8 cellular contexts compared by ENCODE assay signal in the genomic region with DNA sequence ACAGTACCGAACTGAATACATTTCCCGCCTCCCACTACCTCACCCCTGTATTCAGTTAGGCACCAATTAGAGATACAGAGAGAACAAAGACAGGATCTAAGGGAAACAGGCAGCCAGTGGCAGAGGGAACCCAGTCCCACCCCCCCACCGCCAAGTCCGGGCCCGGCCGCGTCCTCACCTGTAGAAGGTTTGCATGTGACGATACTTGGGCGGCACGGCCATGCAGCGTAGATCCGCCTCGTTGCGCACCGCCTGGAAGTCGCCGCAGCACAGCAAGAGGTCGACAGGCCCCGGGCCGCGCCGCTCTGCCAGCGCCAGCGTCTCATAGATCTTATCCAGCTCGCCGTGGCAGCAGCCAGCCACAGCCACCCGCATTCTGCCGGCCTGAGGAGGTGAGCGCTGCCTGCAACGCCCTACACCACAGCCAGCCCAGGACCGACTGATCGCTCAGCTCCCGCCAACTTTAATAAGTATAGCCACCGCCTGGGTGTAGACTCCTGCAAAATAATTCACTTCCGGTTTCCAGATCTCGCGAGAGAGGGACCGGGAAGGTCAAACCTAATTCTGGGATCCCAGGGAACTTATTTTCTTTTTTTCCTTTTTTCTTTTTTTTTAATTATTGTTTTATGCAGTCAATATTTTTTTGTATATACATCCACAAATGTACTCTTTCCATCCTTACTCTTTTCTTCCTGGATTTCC. TPM values are rescaled to one million over a fixed set of nuclear protein-coding genes. Genes with fewer than 3 reads are reported as not detected.
DNase-seq lines count a peak whose midpoint lies in the region; ATAC-seq and TF ChIP-seq lines count a peak whose summit lies in the region.

A gene with protein sequence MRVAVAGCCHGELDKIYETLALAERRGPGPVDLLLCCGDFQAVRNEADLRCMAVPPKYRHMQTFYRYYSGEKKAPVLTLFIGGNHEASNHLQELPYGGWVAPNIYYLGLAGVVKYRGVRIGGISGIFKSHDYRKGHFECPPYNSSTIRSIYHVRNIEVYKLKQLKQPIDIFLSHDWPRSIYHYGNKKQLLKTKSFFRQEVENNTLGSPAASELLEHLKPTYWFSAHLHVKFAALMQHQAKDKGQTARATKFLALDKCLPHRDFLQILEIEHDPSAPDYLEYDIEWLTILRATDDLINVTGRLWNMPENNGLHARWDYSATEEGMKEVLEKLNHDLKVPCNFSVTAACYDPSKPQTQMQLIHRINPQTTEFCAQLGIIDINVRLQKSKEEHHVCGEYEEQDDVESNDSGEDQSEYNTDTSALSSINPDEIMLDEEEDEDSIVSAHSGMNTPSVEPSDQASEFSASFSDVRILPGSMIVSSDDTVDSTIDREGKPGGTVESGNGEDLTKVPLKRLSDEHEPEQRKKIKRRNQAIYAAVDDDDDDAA (minus strand): TSS at position 501 of the 702 bp plus-strand sequence. CDS start 126 bp downstream, at position 375.

- peaks cover 9% of the 10 kb centered on the region for H3K36me3 Mint-ChIP-seq in activated naive CD4-positive, alpha-beta T cell treated with anti-CD3 and anti-CD28 coated beads, Interleukin-2, amount 50 U/mL, for 24 hours

- TF ChIP-seq CTCF in GM10248 (IDR thresholded peaks at IDR 0.05; ENCODE audit: control extremely low read depth, extremely low read depth, low read depth, missing control alignments): no peak

- POLR2A ChIA-PET in GM10248 (lab: Yijun Ruan, JAX): interaction anchor here (0.6 to 1.6 kb wide), 2 partner anchors 12 to 15 kb away, joined by 3 to 11 read pairs; a partner anchor contains a TSS

- CTCF ChIA-PET in GM10248 (lab: Yijun Ruan, JAX): interaction anchor here (1.1 to 4.2 kb wide), 4 partner anchors 8 to 741 kb away, joined by 3 to 18 read pairs (median 6); a partner anchor contains a TSS

- ATAC-seq in HG02588 (IDR thresholded peaks at IDR 0.05; ENCODE audit: unreplicated experiment): peak; percentile 90

- H3K9me3 Mint-ChIP-seq in activated naive CD4-positive, alpha-beta T cell treated with anti-CD3 and anti-CD28 coated beads, Interleukin-2, amount 50 U/mL, for 24 hours: no peaks in the 10 kb centered on the region

- no peak within 1 kb of the TSS for H3K27ac ChIP-seq in temporal lobe (ENCODE audit: low read depth, low read length)

- H3K4me1 Mint-ChIP-seq in activated naive CD4-positive, alpha-beta T cell treated with anti-CD3 and anti-CD28 coated beads, Interleukin-2, amount 50 U/mL, for 24 hours: peaks cover 45% of the 10 kb centered on the region

- DNase-seq in GM10248 (ENCODE audit: extremely low spot score) (peak; percentile 82), NCI-H1048 (lab: John Stamatoyannopoulos, UW) (peak; percentile 90), SKM-1 (lab: John Stamatoyannopoulos, UW; ENCODE audit: unreplicated experiment) (peak; percentile 69), glomerular endothelial cell (ENCODE audit: extremely low read depth, low read depth, low spot score) (no peak), occipital lobe (lab: John Stamatoyannopoulos, UW) (peak; percentile 81)

- H3K27me3 Mint-ChIP-seq in activated naive CD4-positive, alpha-beta T cell treated with anti-CD3 and anti-CD28 coated beads, Interleukin-2, amount 50 U/mL, for 24 hours: no peaks in the 10 kb centered on the region

- H3K27ac Mint-ChIP-seq in activated naive CD4-positive, alpha-beta T cell treated with anti-CD3 and anti-CD28 coated beads, Interleukin-2, amount 50 U/mL, for 24 hours: peak within 1 kb of the TSS; percentile 96

- peak within 1 kb of the TSS; percentile 93 for H3K4me3 Mint-ChIP-seq in activated naive CD4-positive, alpha-beta T cell treated with anti-CD3 and anti-CD28 coated beads, Interleukin-2, amount 50 U/mL, for 24 hours

RNA-seq across cellular contexts. Expression of the gene that starts here (rescaled TPM):
- total RNA-seq in glomerular endothelial cell: 11.0 and 12.8 TPM in 2 replicates
- 38.8 TPM for total RNA-seq in occipital lobe
- total RNA-seq in temporal lobe: 22.6 TPM
